21 cellular contexts compared by ENCODE assay signal in the genomic region with DNA sequence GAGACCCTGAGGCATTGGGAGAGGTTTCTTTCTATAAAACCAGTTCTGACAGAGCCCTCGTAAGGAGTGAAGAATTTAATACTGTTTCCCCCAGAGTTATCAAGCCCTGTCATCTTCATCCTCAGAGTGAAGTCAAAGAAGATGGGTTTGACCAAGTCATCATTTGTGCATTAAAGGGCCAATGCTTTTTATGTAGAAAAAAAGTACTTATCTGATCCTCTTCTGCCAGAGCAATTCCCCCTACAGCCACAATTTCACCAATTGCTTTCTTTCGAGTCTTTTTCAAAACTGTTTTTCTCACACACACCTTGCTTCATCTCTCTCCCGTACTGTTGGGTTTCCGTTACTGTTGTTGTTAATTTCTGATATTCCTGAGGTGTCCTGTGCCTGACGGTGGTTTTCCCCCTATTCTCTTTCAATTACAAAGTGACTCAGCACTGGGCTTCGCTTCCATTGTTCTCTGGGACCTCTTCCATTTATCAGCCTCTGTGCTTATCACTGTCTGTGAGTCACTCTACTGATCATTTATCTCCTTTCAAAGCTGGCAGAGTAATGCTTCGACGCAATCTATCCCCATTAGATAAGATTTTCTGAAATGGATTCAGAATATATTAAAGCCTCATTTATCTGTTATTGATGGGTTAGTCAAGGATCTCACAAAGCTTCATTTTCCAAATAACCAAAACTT.
DNase-seq lines count a peak whose midpoint lies in the region; ATAC-seq, FAIRE-seq and TF ChIP-seq lines count a peak whose summit lies in the region.
"Had no signal": no experiment of that assay in that cellular context is flagged by ENCODE, and none has a peak within 500 bp of the region (broad histone marks: within the 10 kb centered on the region; RNA-seq: fewer than 3 reads in every experiment).

No MANE protein-coding gene starts in this region.

- in situ Hi-C loops in HepG2 (cut with HindIII; ENCODE audit: extremely low pct_ligation_motif_present, low pct_unique_long_range_greater_than_20kb): no loop called here
- in situ Hi-C loops in brain microvascular endothelial cell (cut with HindIII; ENCODE audit: low pct_ligation_motif_present, low sequenced_read_pairs): no loop called here

- peak; percentile 15 for DNase-seq in HepG2 (ENCODE audit: low spot score)
- DNase-seq in right lobe of liver: no peak
- DNase-seq in brain microvascular endothelial cell: peak; percentile 46
- peak; percentile 55 for DNase-seq in iPS-NIHi7 (ENCODE audit: extremely low spot score)
- DNase-seq in activated effector memory CD4-positive, alpha-beta T cell treated with anti-CD3 and anti-CD28 coated beads, Interleukin-2, amount 50 U/mL, for 16 hours: no peak
- DNase-seq in activated CD4-positive, CD25-positive, alpha-beta regulatory T cell treated with anti-CD3 and anti-CD28 coated beads, Interleukin-2, amount 50 U/mL, for 72 hours: no peak
- DNase-seq in tibial artery: no peak
- DNase-seq in stimulated activated CD4-positive, alpha-beta T cell treated with anti-CD3 and anti-CD28 coated beads, Interleukin-12 subunit alpha, Interleukin-12 subunit beta, amount 100 ng/mL, for 4 hours: no peak
- DNase-seq: activated CD4-positive, alpha-beta T cell treated with anti-CD3 and anti-CD28 coated beads for 1 hour; activated naive CD8-positive, alpha-beta T cell treated with anti-CD3 and anti-CD28 coated beads, Interleukin-2, amount 10 ng/mL, durations not matched to agents 7 days and 5 days; KBM-7; lower lobe of right lung; NCI-H2029 treated with DMSO at 0.1 percent for 48 hours; NCI-H510A treated with DMSO at 0.1 percent for 48 hours; pancreas; stimulated activated CD4-positive, alpha-beta T cell treated with anti-CD3 and anti-CD28 coated beads, Interleukin-2, amount 100 ng/mL, for 48 hours; T1000 had no signal

- H3K4me1 ChIP-seq in HepG2 (ENCODE audit: insufficient read depth, low read length) (no peaks in the 10 kb centered on the region), right lobe of liver (no peaks in the 10 kb centered on the region), tibial artery (no peaks in the 10 kb centered on the region)
- H3K4me1 ChIP-seq: BLaER1 treated with 17β-estradiol and CSF1 and Interleukin-3, amounts not matched to agents 10 nM and 100 nM; esophagus muscularis mucosa; lower lobe of right lung; pancreas had no signal

- H3K36me3 ChIP-seq in HepG2 (replicated peaks in 1 of 2; ENCODE audit: control insufficient read depth in 1 of 2, insufficient read depth in 2 of 2, low read length in 2 of 2) (no peaks in the 10 kb centered on the region), right lobe of liver (no peaks in the 10 kb centered on the region), brain microvascular endothelial cell (replicated peaks) (no peaks in the 10 kb centered on the region), tibial artery (peaks cover 0 to under 1% (median 0%) of the 10 kb centered on the region in 3 donors)
- H3K36me3 ChIP-seq: esophagus muscularis mucosa, lower lobe of right lung, pancreas had no signal

- no peak for TF ChIP-seq RAD21 in HepG2 (CRISPR knock-in tag; IDR thresholded peaks at IDR 0.05)

- H3K27ac ChIP-seq in HepG2 (ENCODE audit: extremely low read length, insufficient read depth, low read length) (no peak overlapping the region), right lobe of liver (no peak overlapping the region), brain microvascular endothelial cell (no peak overlapping the region), tibial artery (no peak overlapping the region)
- H3K27ac ChIP-seq: BLaER1 treated with 17β-estradiol and CSF1 and Interleukin-3, amounts not matched to agents 10 nM and 100 nM; esophagus muscularis mucosa; lower lobe of right lung; pancreas had no signal

- H3K79me2 ChIP-seq in HepG2 (ENCODE audit: insufficient read depth, low read length): no peaks in the 10 kb centered on the region

- no peak for FAIRE-seq in HepG2 (lab: Jason Lieb, UNC)
- FAIRE-seq: A204.1, D721Med, pancreas had no signal

- BruUV-seq in HepG2 (replicated peaks; lab: Mats Ljungman, UMichigan): no TSS peak

- H3K27me3 ChIP-seq in HepG2 (ENCODE audit: control insufficient read depth in 1 of 2, insufficient read depth in 2 of 2, low read length in 2 of 2) (no peaks in the 10 kb centered on the region), right lobe of liver (no peaks in the 10 kb centered on the region), brain microvascular endothelial cell (replicated peaks) (no peaks in the 10 kb centered on the region), tibial artery (no peaks in the 10 kb centered on the region)
- H3K27me3 ChIP-seq: BLaER1 treated with 17β-estradiol and CSF1 and Interleukin-3, amounts not matched to agents 10 nM and 100 nM; esophagus muscularis mucosa; pancreas had no signal

- H2AFZ ChIP-seq in HepG2 (ENCODE audit: low read length): no peak overlapping the region

- H3K9ac ChIP-seq in HepG2 (ENCODE audit: insufficient read depth, low read depth, low read length): no peak overlapping the region
- H3K9ac ChIP-seq: BLaER1 treated with 17β-estradiol and CSF1 and Interleukin-3, amounts not matched to agents 10 nM and 100 nM had no signal

- no peak for TF ChIP-seq EP300 in HepG2 (IDR thresholded peaks at IDR 0.05; ENCODE audit: low read depth in 2 of 2, low read length in 2 of 2)
- TF ChIP-seq EP300 in HepG2 (CRISPR knock-in tag; IDR thresholded peaks at IDR 0.05; ENCODE audit: borderline replicate concordance): no peak

- WGBS in HepG2 (ENCODE audit: low lambda C conversion rate): 90% methylated on average over 8 of the region's 8 CpGs
- 65% methylated on average over 7 of the region's 8 CpGs for WGBS in right lobe of liver (ENCODE audit: insufficient coverage, low coverage, low lambda C conversion rate, missing lambda C conversion rate)

- intact Hi-C loops in HepG2 (cut with micrococcal nuclease; ENCODE audit: unreplicated experiment): no loop called here
- intact Hi-C loops in right lobe of liver (cut with DNase I): no loop called here
- intact Hi-C loops in tibial artery (cut with DNase I; ENCODE audit: low total_unique reads): no loop called here

- POLR2A ChIA-PET in HepG2 (lab: Yijun Ruan, JAX): no interaction called here

- no peak for ATAC-seq in HepG2
- ATAC-seq in right lobe of liver: no peak
- ATAC-seq: lower lobe of right lung, pancreas had no signal

- H4K20me1 ChIP-seq in HepG2 (ENCODE audit: insufficient read depth, low read length): no peaks in the 10 kb centered on the region
- H4K20me1 ChIP-seq: BLaER1 treated with 17β-estradiol and CSF1 and Interleukin-3, amounts not matched to agents 10 nM and 100 nM had no signal

- CTCF ChIA-PET in HepG2 (lab: Yijun Ruan, JAX; ENCODE audit: low intra/inter-chr PET ratio, low total read pairs): no interaction called here

- TF ChIP-seq POLR2A in HepG2 (IDR thresholded peaks at IDR 0.05; ENCODE audit: insufficient read depth in 1 of 2, low read depth in 2 of 2, low read length in 2 of 2): no peak
- TF ChIP-seq POLR2A in right lobe of liver (IDR thresholded peaks at IDR 0.05): no peak

- H3K9me3 ChIP-seq in HepG2 (ENCODE audit: low read length): no peaks in the 10 kb centered on the region
- no peaks in the 10 kb centered on the region for H3K9me3 ChIP-seq in right lobe of liver
- H3K9me3 ChIP-seq in tibial artery: no peaks in the 10 kb centered on the region
- H3K9me3 ChIP-seq: lower lobe of right lung, pancreas had no signal

- H3K4me2 ChIP-seq in HepG2 (ENCODE audit: low read depth, low read length): no peak overlapping the region
- H3K4me2 ChIP-seq: BLaER1 treated with 17β-estradiol and CSF1 and Interleukin-3, amounts not matched to agents 10 nM and 100 nM had no signal

- TF ChIP-seq CTCF in HepG2 (CRISPR knock-in tag; IDR thresholded peaks at IDR 0.05) (no peak), right lobe of liver (IDR thresholded peaks at IDR 0.05) (no peak), brain microvascular endothelial cell (IDR thresholded peaks at IDR 0.05; ENCODE audit: low read depth, low read length, missing control alignments) (no peak), tibial artery (IDR thresholded peaks at IDR 0.05) (no peak)

- no peak overlapping the region for H3K4me3 ChIP-seq in HepG2 (replicated peaks in 1 of 3; ENCODE audit: insufficient read depth in 1 of 3, low read depth in 2 of 3, low read length in 3 of 3)
- H3K4me3 ChIP-seq in right lobe of liver: no peak overlapping the region
- no peak overlapping the region for H3K4me3 ChIP-seq in brain microvascular endothelial cell (ENCODE audit: low read depth, low read length)
- no peak overlapping the region for H3K4me3 ChIP-seq in tibial artery
- H3K4me3 ChIP-seq: BLaER1 treated with 17β-estradiol and CSF1 and Interleukin-3, amounts not matched to agents 10 nM and 100 nM; esophagus muscularis mucosa; lower lobe of right lung; pancreas had no signal

TF ChIP-seq in HepG2, 621 proteins besides CTCF, POLR2A, EP300 and RAD21 (continues in another document):
- TF ChIP-seq ZNF432 (CRISPR knock-in tag; IDR thresholded peaks at IDR 0.05; ENCODE audit: borderline replicate concordance) (no peak), NR2C2 (CRISPR knock-in tag; IDR thresholded peaks at IDR 0.05; ENCODE audit: borderline replicate concordance) (no peak), ZNF484 (CRISPR knock-in tag; IDR thresholded peaks at IDR 0.05; ENCODE audit: borderline replicate concordance, low read depth) (no peak), SSRP1 (CRISPR knock-in tag; IDR thresholded peaks at IDR 0.05) (no peak), ZNF614 (CRISPR knock-in tag; IDR thresholded peaks at IDR 0.05; ENCODE audit: borderline replicate concordance) (no peak), ZNF24 (IDR thresholded peaks at IDR 0.05) (no peak), ZNF713 (CRISPR knock-in tag; IDR thresholded peaks at IDR 0.05) (no peak), TARDBP (CRISPR knock-in tag; IDR thresholded peaks at IDR 0.05) (no peak)
- TF ChIP-seq, protein P1, sequence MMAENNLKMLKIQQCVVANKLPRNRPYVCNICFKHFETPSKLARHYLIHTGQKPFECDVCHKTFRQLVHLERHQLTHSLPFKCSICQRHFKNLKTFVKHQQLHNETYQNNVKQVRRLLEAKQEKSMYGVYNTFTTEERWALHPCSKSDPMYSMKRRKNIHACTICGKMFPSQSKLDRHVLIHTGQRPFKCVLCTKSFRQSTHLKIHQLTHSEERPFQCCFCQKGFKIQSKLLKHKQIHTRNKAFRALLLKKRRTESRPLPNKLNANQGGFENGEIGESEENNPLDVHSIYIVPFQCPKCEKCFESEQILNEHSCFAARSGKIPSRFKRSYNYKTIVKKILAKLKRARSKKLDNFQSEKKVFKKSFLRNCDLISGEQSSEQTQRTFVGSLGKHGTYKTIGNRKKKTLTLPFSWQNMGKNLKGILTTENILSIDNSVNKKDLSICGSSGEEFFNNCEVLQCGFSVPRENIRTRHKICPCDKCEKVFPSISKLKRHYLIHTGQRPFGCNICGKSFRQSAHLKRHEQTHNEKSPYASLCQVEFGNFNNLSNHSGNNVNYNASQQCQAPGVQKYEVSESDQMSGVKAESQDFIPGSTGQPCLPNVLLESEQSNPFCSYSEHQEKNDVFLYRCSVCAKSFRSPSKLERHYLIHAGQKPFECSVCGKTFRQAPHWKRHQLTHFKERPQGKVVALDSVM (CRISPR knock-in tag; IDR thresholded peaks at IDR 0.05): no peak

Comparison
In these comparisons a context has a peak if more than half of its experiments do, and no peak if none do; other contexts are left out.
1. DNase-seq: peak in HepG2 (single experiment), brain microvascular endothelial cell (single experiment) and iPS-NIHi7 (single experiment); none in right lobe of liver (0 of 3), activated effector memory CD4-positive, alpha-beta T cell treated with anti-CD3 and anti-CD28 coated beads, Interleukin-2, amount 50 U/mL, for 16 hours (single experiment), activated CD4-positive, CD25-positive, alpha-beta regulatory T cell treated with anti-CD3 and anti-CD28 coated beads, Interleukin-2, amount 50 U/mL, for 72 hours (single experiment), tibial artery (0 of 2) and stimulated activated CD4-positive, alpha-beta T cell treated with anti-CD3 and anti-CD28 coated beads, Interleukin-12 subunit alpha, Interleukin-12 subunit beta, amount 100 ng/mL, for 4 hours (single experiment).